11 cellular contexts compared by ENCODE assay signal in the genomic region with DNA sequence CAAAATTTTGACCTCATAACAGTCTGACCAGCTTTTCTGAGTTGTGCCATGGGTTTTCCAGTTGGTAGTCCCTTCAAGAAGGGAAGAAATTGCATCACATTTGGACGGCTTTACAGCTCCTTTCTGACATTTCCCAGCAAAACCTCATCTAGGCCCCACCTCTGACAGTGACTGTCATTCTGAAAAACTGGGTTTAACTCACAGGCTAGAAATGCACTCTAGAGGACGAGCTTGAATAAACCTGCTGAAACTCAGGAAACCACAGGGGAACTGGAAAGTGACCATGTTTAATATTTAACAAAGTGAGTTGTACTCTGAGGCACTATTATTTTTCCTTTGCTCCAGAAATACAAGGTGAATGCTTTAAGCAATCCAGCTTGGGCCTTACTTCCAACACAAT.
DNase-seq lines count a peak whose midpoint lies in the region; ATAC-seq, FAIRE-seq and TF ChIP-seq lines count a peak whose summit lies in the region.
"Had no signal": no experiment of that assay in that cellular context is flagged by ENCODE, and none has a peak within 500 bp of the region (broad histone marks: within the 10 kb centered on the region; RNA-seq: fewer than 3 reads in every experiment).

No MANE protein-coding gene starts in this region.

- peak overlapping the region; percentile 77 for H3K27ac Mint-ChIP-seq in astrocyte (ENCODE audit: unreplicated experiment)
- H3K27ac Mint-ChIP-seq: stimulated activated naive CD8-positive, alpha-beta T cell treated with anti-CD3 and anti-CD28 coated beads, Interleukin-15, Interleukin-2, amounts not matched to agents 100 ng/mL and 50 ng/mL, for 24 hours had no signal

- H3K4me3 Mint-ChIP-seq in astrocyte (ENCODE audit: unreplicated experiment): no peak overlapping the region
- H3K4me3 Mint-ChIP-seq: stimulated activated naive CD8-positive, alpha-beta T cell treated with anti-CD3 and anti-CD28 coated beads, Interleukin-15, Interleukin-2, amounts not matched to agents 100 ng/mL and 50 ng/mL, for 24 hours had no signal

- H3K4me1 ChIP-seq in astrocyte (ENCODE audit: insufficient read depth, low read length) (no peaks in the 10 kb centered on the region), left lung (no peaks in the 10 kb centered on the region)
- H3K4me1 ChIP-seq: right atrium auricular region had no signal

- peaks cover 12% of the 10 kb centered on the region for H3K27me3 Mint-ChIP-seq in astrocyte (ENCODE audit: low read depth, unreplicated experiment)

- H3K4me3 ChIP-seq in astrocyte (ENCODE audit: insufficient read depth, low read depth, low read length): no peak overlapping the region
- no peak overlapping the region for H3K4me3 ChIP-seq in left lung
- H3K4me3 ChIP-seq: right atrium auricular region had no signal

- no peaks in the 10 kb centered on the region for H3K36me3 ChIP-seq in astrocyte (ENCODE audit: insufficient read depth, low read length)
- H3K36me3 ChIP-seq in left lung: no peaks in the 10 kb centered on the region
- H3K36me3 ChIP-seq: right atrium auricular region had no signal

- H3K9ac ChIP-seq in astrocyte (ENCODE audit: low read length): no peak overlapping the region

- no peaks in the 10 kb centered on the region for H4K20me1 ChIP-seq in astrocyte (ENCODE audit: insufficient read depth, low read length)

- H3K27me3 ChIP-seq in astrocyte (ENCODE audit: insufficient read depth, low read length) (no peaks in the 10 kb centered on the region), left lung (no peaks in the 10 kb centered on the region)
- H3K27me3 ChIP-seq: right atrium auricular region had no signal

- H3K9me3 Mint-ChIP-seq in astrocyte (ENCODE audit: unreplicated experiment): no peaks in the 10 kb centered on the region
- H3K9me3 Mint-ChIP-seq: stimulated activated naive CD8-positive, alpha-beta T cell treated with anti-CD3 and anti-CD28 coated beads, Interleukin-15, Interleukin-2, amounts not matched to agents 100 ng/mL and 50 ng/mL, for 24 hours had no signal

- H3K36me3 Mint-ChIP-seq in astrocyte (ENCODE audit: low read depth, unreplicated experiment): no peaks in the 10 kb centered on the region

- DNase-seq in astrocyte (ENCODE audit: low read depth) (no peak), NCI-H1048 (lab: John Stamatoyannopoulos, UW) (no peak), left lung (no peak), anterior cingulate cortex (lab: John Stamatoyannopoulos, UW) (no peak), NCI-H446 treated with DMSO at 0.1 percent for 48 hours (lab: John Stamatoyannopoulos, UW) (no peak)
- DNase-seq: activated effector memory CD4-positive, alpha-beta T cell treated with Interleukin-2 at 50 U/mL for 16 hours had no signal

- no peaks in the 10 kb centered on the region for H3K79me2 ChIP-seq in astrocyte (ENCODE audit: insufficient read depth, low read length)

- ATAC-seq in GM18498 (IDR thresholded peaks at IDR 0.05; ENCODE audit: unreplicated experiment) (peak; percentile 97), GM19455 (IDR thresholded peaks at IDR 0.05; ENCODE audit: unreplicated experiment) (peak; percentile 92), HG03045 (IDR thresholded peaks at IDR 0.05; ENCODE audit: unreplicated experiment) (peak; percentile 99), left lung (no peak)

- H3K9me3 ChIP-seq in astrocyte (ENCODE audit: insufficient read depth, low read depth, low read length): no peaks in the 10 kb centered on the region
- H3K9me3 ChIP-seq in left lung: no peaks in the 10 kb centered on the region
- H3K9me3 ChIP-seq: right atrium auricular region had no signal

- peaks cover 6% of the 10 kb centered on the region for H3K4me1 Mint-ChIP-seq in astrocyte (ENCODE audit: low read depth, unreplicated experiment)

- H2AFZ ChIP-seq in astrocyte (ENCODE audit: low read depth, low read length): no peak overlapping the region

- TF ChIP-seq CTCF in astrocyte (IDR thresholded peaks at IDR 0.05; ENCODE audit: insufficient read depth, low read depth, low read length) (no peak), left lung (IDR thresholded peaks at IDR 0.05) (no peak)

- intact Hi-C loops in left lung (cut with DNase I): no loop called here

- FAIRE-seq in astrocyte (lab: Jason Lieb, UNC): no peak

- H3K27ac ChIP-seq in astrocyte (ENCODE audit: low read depth, low read length): no peak overlapping the region
- H3K27ac ChIP-seq in left lung: no peak overlapping the region
- H3K27ac ChIP-seq: right atrium auricular region had no signal

- no peak overlapping the region for H3K4me2 ChIP-seq in astrocyte (ENCODE audit: low read length)
